In the genomic region with DNA sequence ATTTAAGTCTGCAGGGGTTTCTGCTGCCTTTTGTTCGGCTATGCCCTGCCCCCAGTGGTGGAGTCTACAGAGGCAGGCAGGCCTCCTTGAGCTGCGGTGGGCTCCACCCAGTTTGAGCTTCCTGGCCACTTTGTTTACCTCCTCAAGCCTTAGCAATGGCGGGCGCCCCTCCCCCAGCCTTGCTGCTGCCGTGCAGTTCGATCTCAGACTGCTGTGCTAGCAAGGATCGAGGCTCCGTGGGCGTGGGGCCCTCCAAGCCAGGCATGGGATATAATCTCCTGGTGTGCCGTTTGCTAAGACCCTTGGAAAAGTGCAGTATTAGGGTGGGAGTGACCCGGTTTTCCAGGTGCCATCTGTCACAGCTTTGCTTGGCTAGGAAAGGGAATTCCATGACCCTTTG, we compare ENCODE assay signal across 2 cellular contexts. TPM values are rescaled to one million over a fixed set of nuclear protein-coding genes. Genes with fewer than 3 reads are reported as not detected.
"Had no signal": no experiment of that assay in that cellular context is flagged by ENCODE, and none has a peak within 500 bp of the region (broad histone marks: within the 10 kb centered on the region; RNA-seq: fewer than 3 reads in every experiment).

No MANE protein-coding gene starts in this region.

RNA-seq across cellular contexts. Expression of a gene that starts 15.9 kb away (rescaled TPM):
- total RNA-seq: HepG2, IMR-90 had no signal
- polyA plus RNA-seq: HepG2, IMR-90 had no signal
